Comparison of ENCODE assay signal across 8 cellular contexts in the genomic region with DNA sequence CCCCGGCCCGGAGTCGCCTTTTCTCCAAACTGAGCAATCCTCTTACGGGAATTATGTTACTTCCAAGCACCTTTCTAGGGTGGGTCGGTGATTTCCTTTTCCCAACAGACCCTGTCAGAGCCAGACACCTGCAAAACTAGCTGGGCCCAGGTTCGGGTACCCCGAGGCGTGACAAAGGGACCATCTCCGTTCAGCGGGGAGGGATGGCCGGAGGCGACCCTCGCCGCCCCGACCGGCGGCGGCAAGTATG. TPM values are rescaled to one million over a fixed set of nuclear protein-coding genes. Genes with fewer than 3 reads are reported as not detected.
A peak's percentile ranks its signal among the peaks of the same experiment; 100 is the strongest.
DNase-seq lines count a peak whose midpoint lies in the region; ATAC-seq and TF ChIP-seq lines count a peak whose summit lies in the region.

No MANE protein-coding gene starts in this region.

- H3K4me3 Mint-ChIP-seq in stimulated activated naive CD8-positive, alpha-beta T cell treated with anti-CD3 and anti-CD28 coated beads, Interleukin-15, Interleukin-2, amounts not matched to agents 100 ng/mL and 50 ng/mL, for 24 hours = peak overlapping the region; percentile 97
- peak overlapping the region; percentile 87 to 98 (median 88) for H3K4me3 Mint-ChIP-seq in brain

- H3K36me3 ChIP-seq in mesodermal cell (ENCODE audit: control insufficient read depth, insufficient read depth, low read length) = peaks cover 25% of the 10 kb centered on the region

- no peaks in the 10 kb centered on the region for H3K9me3 Mint-ChIP-seq in stimulated activated naive CD8-positive, alpha-beta T cell treated with anti-CD3 and anti-CD28 coated beads, Interleukin-15, Interleukin-2, amounts not matched to agents 100 ng/mL and 50 ng/mL, for 24 hours
- H3K9me3 Mint-ChIP-seq in brain = peaks cover 4% of the 10 kb centered on the region in 5 experiments

- no peak overlapping the region for H3K27ac ChIP-seq in mesodermal cell (ENCODE audit: low read depth, low read length, severe bottlenecking)

- H3K9me3 ChIP-seq in mesodermal cell (ENCODE audit: control insufficient read depth, low read length) = no peaks in the 10 kb centered on the region

- peaks cover 39% of the 10 kb centered on the region for H3K36me3 Mint-ChIP-seq in stimulated activated naive CD8-positive, alpha-beta T cell treated with anti-CD3 and anti-CD28 coated beads, Interleukin-15, Interleukin-2, amounts not matched to agents 100 ng/mL and 50 ng/mL, for 24 hours (ENCODE audit: low read depth)
- peaks cover 18% of the 10 kb centered on the region for H3K36me3 Mint-ChIP-seq in brain

- no peaks in the 10 kb centered on the region for H3K4me1 ChIP-seq in mesodermal cell (ENCODE audit: control insufficient read depth, insufficient read depth, low read length, poor library complexity, severe bottlenecking)

- peak overlapping the region; percentile 83 for H3K27ac Mint-ChIP-seq in stimulated activated naive CD8-positive, alpha-beta T cell treated with anti-CD3 and anti-CD28 coated beads, Interleukin-15, Interleukin-2, amounts not matched to agents 100 ng/mL and 50 ng/mL, for 24 hours
- peak overlapping the region; percentile 59 to 98 (median 89) for H3K27ac Mint-ChIP-seq in brain

- no peak for ATAC-seq in stimulated activated naive CD8-positive, alpha-beta T cell treated with anti-CD3 and anti-CD28 coated beads, Interleukin-15, Interleukin-2, amounts not matched to agents 100 U/mL and 50 U/mL, for 24 hours
- ATAC-seq in GM18907 (IDR thresholded peaks at IDR 0.05; ENCODE audit: unreplicated experiment) = no peak
- no peak for ATAC-seq in GM19023 (IDR thresholded peaks at IDR 0.05; ENCODE audit: unreplicated experiment)
- no peak for ATAC-seq in GM18867 (IDR thresholded peaks at IDR 0.05; ENCODE audit: unreplicated experiment)

- 0% methylated on average over 7 to 16 of the region's 18 CpGs for whole genome bisulfite sequencing in mesodermal cell (ENCODE audit: insufficient coverage in 2 of 2), 2 experiments

- peak overlapping the region; percentile 79 for H3K4me3 ChIP-seq in mesodermal cell (ENCODE audit: extremely low read depth, insufficient read depth, low read length, poor library complexity, severe bottlenecking)

- no peak for TF ChIP-seq CTCF in brain (conservative IDR thresholded peaks at IDR 0.05)

- no peak for DNase-seq in stimulated activated naive CD8-positive, alpha-beta T cell treated with anti-CD3 and anti-CD28 coated beads, Interleukin-15, Interleukin-2, amounts not matched to agents 100 U/mL and 50 U/mL, for 24 hours
- no peak for DNase-seq in effector CD8-positive, alpha-beta T cell (lab: John Stamatoyannopoulos, UW)

- peaks cover 48% of the 10 kb centered on the region for H3K4me1 Mint-ChIP-seq in stimulated activated naive CD8-positive, alpha-beta T cell treated with anti-CD3 and anti-CD28 coated beads, Interleukin-15, Interleukin-2, amounts not matched to agents 100 ng/mL and 50 ng/mL, for 24 hours (ENCODE audit: low read depth)
- H3K4me1 Mint-ChIP-seq in brain = peaks cover 60% of the 10 kb centered on the region

- no peaks in the 10 kb centered on the region for H3K27me3 Mint-ChIP-seq in stimulated activated naive CD8-positive, alpha-beta T cell treated with anti-CD3 and anti-CD28 coated beads, Interleukin-15, Interleukin-2, amounts not matched to agents 100 ng/mL and 50 ng/mL, for 24 hours
- H3K27me3 Mint-ChIP-seq in brain = peaks cover 5% of the 10 kb centered on the region

RNA-seq across cellular contexts. Expression of a gene that starts 0.4 kb away (rescaled TPM):
- 127 TPM for polyA plus RNA-seq in brain (ENCODE audit: insufficient read depth, low read depth, low replicate concordance)
- 91.5 TPM for polyA plus RNA-seq in mesodermal cell (2013, experiment 1 of 2)
- polyA plus RNA-seq in mesodermal cell (2013, experiment 2 of 2) = 95.7 TPM

RNA-seq across cellular contexts. Expression of a gene that starts 51.0 kb away (rescaled TPM):
- 0.56 TPM for polyA plus RNA-seq in brain (ENCODE audit: insufficient read depth, low read depth, low replicate concordance)
- polyA plus RNA-seq in mesodermal cell (2013, experiment 1 of 2) = not detected
- polyA plus RNA-seq in mesodermal cell (2013, experiment 2 of 2) = not detected
